Comparison of ENCODE assay signal across 8 cellular contexts in the genomic region with DNA sequence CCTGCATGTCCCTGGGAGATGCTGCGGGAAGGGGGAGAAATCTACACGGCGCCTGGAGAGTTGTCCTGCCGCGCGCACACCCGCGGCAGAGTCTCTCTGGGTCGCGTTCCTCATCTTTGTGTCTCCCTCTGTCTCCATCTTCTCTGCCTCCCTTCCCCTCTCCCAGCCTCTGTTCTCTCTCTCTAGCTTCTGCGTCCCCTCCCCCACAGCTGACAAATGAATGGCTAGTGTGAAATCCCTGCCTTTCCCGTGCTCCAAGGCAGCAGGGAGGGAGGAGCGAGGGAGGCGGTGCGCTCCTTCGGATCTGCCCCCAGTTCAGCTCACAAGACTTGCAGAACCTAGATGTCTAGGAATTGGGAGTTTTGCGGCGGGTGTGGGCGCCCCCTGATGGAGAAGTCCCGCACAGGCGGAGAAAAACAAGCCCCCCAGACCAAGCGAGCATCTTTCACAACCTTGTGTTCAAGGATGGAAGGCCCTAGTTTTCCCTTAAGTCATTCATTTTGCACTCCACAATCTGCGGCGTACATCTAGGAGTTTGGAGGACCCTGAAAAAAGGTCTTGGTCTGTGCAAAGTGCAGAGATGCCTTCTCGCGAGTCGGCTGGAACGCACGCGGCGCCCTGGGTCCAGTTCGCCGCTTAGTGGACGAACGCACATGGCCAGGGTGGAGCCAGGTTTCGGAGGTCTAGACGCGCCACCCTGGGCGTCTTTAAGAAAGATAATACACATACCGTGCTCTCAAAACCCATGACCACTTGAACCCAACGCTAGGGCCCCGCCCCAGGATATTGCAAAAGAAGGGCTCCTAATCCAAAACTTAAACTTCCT. TPM values are rescaled to one million over a fixed set of nuclear protein-coding genes. Genes with fewer than 3 reads are reported as not detected.
A peak's percentile ranks its signal among the peaks of the same experiment; 100 is the strongest.
DNase-seq lines count a peak whose midpoint lies in the region; ATAC-seq and FAIRE-seq lines count a peak whose summit lies in the region.

No MANE protein-coding gene starts in this region.

- H3K4me3 ChIP-seq in CD4-positive, CD25-positive, alpha-beta regulatory T cell (ENCODE audit: low read depth, low read length) = peak overlapping the region; percentile 50

- peak; percentile 34 to 44 for ATAC-seq in CD4-positive, CD25-positive, alpha-beta regulatory T cell (ENCODE audit: low read depth in 2 of 2)
- peak; percentile 68 for ATAC-seq in HG03280 (IDR thresholded peaks at IDR 0.05; ENCODE audit: unreplicated experiment)
- peak; percentile 63 for ATAC-seq in activated CD8-positive, alpha-beta memory T cell treated with anti-CD3 and anti-CD28 coated beads, Interleukin-2, amount 10 ng/mL, durations not matched to agents 7 days and 5 days
- ATAC-seq in esophagus mucosa = peak; percentile 78
- ATAC-seq in stimulated activated naive CD8-positive, alpha-beta T cell treated with anti-CD3 and anti-CD28 coated beads, Interleukin-15, amount 100 ng/mL, for 72 hours = peak; percentile 66

- no peaks in the 10 kb centered on the region for H3K36me3 Mint-ChIP-seq in CD4-positive, CD25-positive, alpha-beta regulatory T cell
- H3K36me3 Mint-ChIP-seq in activated CD8-positive, alpha-beta memory T cell treated with anti-CD3 and anti-CD28 coated beads, Interleukin-2, amount 10 ng/mL, durations not matched to agents 7 days and 5 days = no peaks in the 10 kb centered on the region

- CTCF ChIA-PET in activated CD8-positive, alpha-beta memory T cell treated with anti-CD3 and anti-CD28 coated beads, Interleukin-2, amount 10 ng/mL, durations not matched to agents 7 days and 5 days (lab: Charles Lee) = no interaction called here

- H3K27me3 Mint-ChIP-seq in CD4-positive, CD25-positive, alpha-beta regulatory T cell = peaks cover 75% of the 10 kb centered on the region
- H3K27me3 Mint-ChIP-seq in activated CD8-positive, alpha-beta memory T cell treated with anti-CD3 and anti-CD28 coated beads, Interleukin-2, amount 10 ng/mL, durations not matched to agents 7 days and 5 days = peaks cover 75% of the 10 kb centered on the region
- peaks cover 82% of the 10 kb centered on the region for H3K27me3 Mint-ChIP-seq in stimulated activated naive CD8-positive, alpha-beta T cell treated with anti-CD3 and anti-CD28 coated beads, Interleukin-15, amount 100 ng/mL, for 72 hours

- DNase-seq in CD4-positive, CD25-positive, alpha-beta regulatory T cell = peak in 2 of 3 donors; percentile 32 to 40
- peak; percentile 57 for DNase-seq in GM19239 (ENCODE audit: insufficient read length, low spot score)
- DNase-seq in NCI-H524 treated with DMSO at 0.1 percent for 48 hours (lab: John Stamatoyannopoulos, UW) = peak; percentile 86
- DNase-seq in activated CD8-positive, alpha-beta memory T cell treated with anti-CD3 and anti-CD28 coated beads, Interleukin-2, amount 10 ng/mL, durations not matched to agents 7 days and 5 days = peak; percentile 76
- peak; percentile 70 for DNase-seq in middle frontal gyrus (ENCODE audit: extremely low spot score, low spot score)
- peak; percentile 65 to 68 for DNase-seq in stimulated activated naive CD8-positive, alpha-beta T cell treated with anti-CD3 and anti-CD28 coated beads, Interleukin-15, amount 100 ng/mL, for 72 hours

- H3K9me3 Mint-ChIP-seq in CD4-positive, CD25-positive, alpha-beta regulatory T cell = peaks cover 0 to 7% (median 0%) of the 10 kb centered on the region in 7 donors
- H3K9me3 Mint-ChIP-seq in activated CD8-positive, alpha-beta memory T cell treated with anti-CD3 and anti-CD28 coated beads, Interleukin-2, amount 10 ng/mL, durations not matched to agents 7 days and 5 days (ENCODE audit: low read depth) = no peaks in the 10 kb centered on the region
- H3K9me3 Mint-ChIP-seq in stimulated activated naive CD8-positive, alpha-beta T cell treated with anti-CD3 and anti-CD28 coated beads, Interleukin-15, amount 100 ng/mL, for 72 hours = no peaks in the 10 kb centered on the region

- peaks cover 0 to 1% of the 10 kb centered on the region in 2 experiments for H3K9me3 ChIP-seq in CD4-positive, CD25-positive, alpha-beta regulatory T cell (ENCODE audit: control insufficient read depth in 2 of 2, low read length in 2 of 2)

- H3K27me3 ChIP-seq in CD4-positive, CD25-positive, alpha-beta regulatory T cell (ENCODE audit: control insufficient read depth, insufficient read depth, low read length) = peaks cover 37% of the 10 kb centered on the region

- H3K27ac ChIP-seq in CD4-positive, CD25-positive, alpha-beta regulatory T cell (ENCODE audit: insufficient read depth, low read length, poor library complexity, severe bottlenecking) = no peak overlapping the region

- H3K4me1 Mint-ChIP-seq in CD4-positive, CD25-positive, alpha-beta regulatory T cell = peaks cover 6 to 35% (median 17%) of the 10 kb centered on the region in 4 donors
- H3K4me1 Mint-ChIP-seq in activated CD8-positive, alpha-beta memory T cell treated with anti-CD3 and anti-CD28 coated beads, Interleukin-2, amount 10 ng/mL, durations not matched to agents 7 days and 5 days = peaks cover 31% of the 10 kb centered on the region
- H3K4me1 Mint-ChIP-seq in stimulated activated naive CD8-positive, alpha-beta T cell treated with anti-CD3 and anti-CD28 coated beads, Interleukin-15, amount 100 ng/mL, for 72 hours = peaks cover 39% of the 10 kb centered on the region

- peaks cover 27% of the 10 kb centered on the region for H3K4me1 ChIP-seq in CD4-positive, CD25-positive, alpha-beta regulatory T cell (ENCODE audit: control insufficient read depth, insufficient read depth, low read length, poor library complexity, severe bottlenecking)

- peak overlapping the region; percentile 45 to 86 (median 76) for H3K4me3 Mint-ChIP-seq in CD4-positive, CD25-positive, alpha-beta regulatory T cell
- peak overlapping the region; percentile 67 for H3K4me3 Mint-ChIP-seq in activated CD8-positive, alpha-beta memory T cell treated with anti-CD3 and anti-CD28 coated beads, Interleukin-2, amount 10 ng/mL, durations not matched to agents 7 days and 5 days
- peak overlapping the region; percentile 88 to 89 for H3K4me3 Mint-ChIP-seq in stimulated activated naive CD8-positive, alpha-beta T cell treated with anti-CD3 and anti-CD28 coated beads, Interleukin-15, amount 100 ng/mL, for 72 hours

- FAIRE-seq in GM19239 (lab: Jason Lieb, UNC) = peak; percentile 65

- H3K27ac Mint-ChIP-seq in CD4-positive, CD25-positive, alpha-beta regulatory T cell = peak overlapping the region in 1 of 3 donors; percentile 57
- H3K27ac Mint-ChIP-seq in activated CD8-positive, alpha-beta memory T cell treated with anti-CD3 and anti-CD28 coated beads, Interleukin-2, amount 10 ng/mL, durations not matched to agents 7 days and 5 days = no peak overlapping the region
- H3K27ac Mint-ChIP-seq in stimulated activated naive CD8-positive, alpha-beta T cell treated with anti-CD3 and anti-CD28 coated beads, Interleukin-15, amount 100 ng/mL, for 72 hours = peak overlapping the region; percentile 76 to 81

- no peaks in the 10 kb centered on the region for H3K36me3 ChIP-seq in CD4-positive, CD25-positive, alpha-beta regulatory T cell (ENCODE audit: control insufficient read depth, insufficient read depth, low read length)

RNA-seq across cellular contexts. Expression of a gene that starts 2.0 kb away (rescaled TPM):
- total RNA-seq in CD4-positive, CD25-positive, alpha-beta regulatory T cell = not detected
- under 1 TPM in 3 of 4 donors, not detected in 1; 0.20 to 0.85 (median 0.40) TPM for polyA plus RNA-seq in CD4-positive, CD25-positive, alpha-beta regulatory T cell
- total RNA-seq in activated CD8-positive, alpha-beta memory T cell treated with anti-CD3 and anti-CD28 coated beads, Interleukin-2, amount 10 ng/mL, durations not matched to agents 7 days and 5 days = under 1 TPM in 1 of 2 experiments, not detected in 1; 0.45 TPM
- total RNA-seq in esophagus mucosa = 3.1 TPM

Comparison
In these comparisons a context has a peak if more than half of its experiments do, and no peak if none do; other contexts are left out.
1. DNase-seq: peak in every context shown above with its lines; median percentile 86 in NCI-H524 treated with DMSO at 0.1 percent for 48 hours; 76 in activated CD8-positive, alpha-beta memory T cell treated with anti-CD3 and anti-CD28 coated beads, Interleukin-2, amount 10 ng/mL, durations not matched to agents 7 days and 5 days; 70 in middle frontal gyrus; 66 in stimulated activated naive CD8-positive, alpha-beta T cell treated with anti-CD3 and anti-CD28 coated beads, Interleukin-15, amount 100 ng/mL, for 72 hours; 57 in GM19239; 36 in CD4-positive, CD25-positive, alpha-beta regulatory T cell.